Comparison of ENCODE assay signal across 3 cellular contexts in the genomic region with DNA sequence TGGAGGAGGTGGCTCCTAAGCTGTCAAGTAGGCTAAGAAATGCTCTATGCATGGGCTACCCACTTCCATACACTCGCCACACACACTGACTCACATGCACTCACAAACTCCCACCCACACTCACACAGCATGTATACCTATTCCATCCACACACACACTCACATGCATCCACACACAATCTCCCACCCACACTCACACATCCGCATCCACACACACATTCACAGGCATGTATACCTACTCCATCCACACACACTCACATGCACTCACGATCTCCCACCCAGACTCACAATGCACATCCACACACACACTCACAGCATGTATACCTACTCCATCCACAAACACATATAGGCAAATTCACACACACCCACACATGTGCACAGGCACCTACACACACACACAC. TPM values are rescaled to one million over a fixed set of nuclear protein-coding genes. Genes with fewer than 3 reads are reported as not detected.
"Had no signal": no experiment of that assay in that cellular context is flagged by ENCODE, and none has a peak within 500 bp of the region (broad histone marks: within the 10 kb centered on the region; RNA-seq: fewer than 3 reads in every experiment).

No MANE protein-coding gene starts in this region.

RNA-seq across cellular contexts. Expression of gene LGALS9C, which starts 32.1 kb away (rescaled TPM):
- polyA plus RNA-seq: endothelial cell of umbilical vein, heart left ventricle, heart right ventricle had no signal
